17 cellular contexts compared by ENCODE assay signal in the genomic region with DNA sequence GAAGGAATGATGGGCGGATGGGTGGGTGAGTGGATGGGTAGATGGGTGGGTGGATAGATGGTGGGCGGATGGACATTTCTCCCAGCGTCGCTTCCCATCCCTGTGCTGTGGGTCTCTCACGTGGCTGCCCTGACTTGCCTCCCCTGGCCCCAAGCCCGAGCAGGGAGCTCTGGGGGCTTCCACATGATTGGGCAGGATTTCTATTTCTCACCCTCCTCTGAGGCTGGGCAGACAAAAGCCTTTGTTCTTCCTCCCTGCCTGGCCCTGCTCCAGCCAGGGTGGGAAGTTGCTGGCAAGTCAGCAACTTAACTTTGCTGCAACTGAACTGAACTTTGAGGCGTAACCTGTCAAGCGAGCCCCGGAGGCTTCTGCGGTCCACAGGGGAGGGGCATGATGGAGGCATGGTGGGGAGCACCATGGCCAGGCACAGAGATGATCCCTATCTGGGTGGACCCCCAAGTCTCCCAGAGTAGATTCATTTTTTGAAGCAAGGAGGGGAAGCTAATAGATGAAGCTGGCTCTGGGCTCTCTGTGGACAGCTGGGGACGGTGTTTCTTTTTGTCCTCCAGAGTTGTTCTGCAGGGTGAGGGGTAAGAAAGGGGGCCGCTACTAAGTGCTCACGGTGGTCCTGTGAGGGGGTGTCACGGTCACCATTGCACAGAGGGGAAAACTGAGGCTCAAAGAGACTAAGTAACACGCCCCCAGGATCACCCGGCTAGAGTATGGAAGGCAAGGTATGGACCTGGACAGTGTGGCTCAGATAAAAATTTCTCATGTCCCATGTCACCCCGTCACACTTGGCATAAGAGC.
DNase-seq lines count a peak whose midpoint lies in the region; ATAC-seq and TF ChIP-seq lines count a peak whose summit lies in the region.
"Had no signal": no experiment of that assay in that cellular context is flagged by ENCODE, and none has a peak within 500 bp of the region (broad histone marks: within the 10 kb centered on the region; RNA-seq: fewer than 3 reads in every experiment).

No MANE protein-coding gene starts in this region.

- H3K36me3 ChIP-seq in mammary epithelial cell (ENCODE audit: insufficient read depth, low read length) (no peaks in the 10 kb centered on the region), mucosa of descending colon (ENCODE audit: low read depth) (no peaks in the 10 kb centered on the region), thyroid gland (no peaks in the 10 kb centered on the region)

- H3K4me3 ChIP-seq in mammary epithelial cell (replicated peaks in 1 of 3; ENCODE audit: insufficient read depth in 1 of 3, low read depth in 2 of 3, low read length in 3 of 3) (no peak overlapping the region), mucosa of descending colon (no peak overlapping the region), thyroid gland (replicated peaks in 1 of 3) (no peak overlapping the region)

- H3K27me3 ChIP-seq in mammary epithelial cell (ENCODE audit: insufficient read depth, low read length) (no peaks in the 10 kb centered on the region), thyroid gland (no peaks in the 10 kb centered on the region)

- peaks cover 40% of the 10 kb centered on the region for H3K27me3 Mint-ChIP-seq in activated naive CD8-positive, alpha-beta T cell treated with anti-CD3 and anti-CD28 coated beads, Interleukin-2, amount 10 ng/mL, durations not matched to agents 7 days and 5 days
- peaks cover 33% of the 10 kb centered on the region for H3K27me3 Mint-ChIP-seq in activated naive CD8-positive, alpha-beta T cell treated with anti-CD3 and anti-CD28 coated beads for 36 hours

- intact Hi-C loops in mammary epithelial cell (cut with micrococcal nuclease), result no loop called here
- intact Hi-C loops in mucosa of descending colon (cut with DNase I, micrococcal nuclease), result no loop called here
- intact Hi-C loops in thyroid gland (cut with DNase I), result no loop called here

- TF ChIP-seq POLR2A in thyroid gland (IDR thresholded peaks at IDR 0.05), result no peak

- DNase-seq in activated naive CD8-positive, alpha-beta T cell treated with anti-CD3 and anti-CD28 coated beads, Interleukin-2, amount 10 ng/mL, durations not matched to agents 7 days and 5 days, result no peak
- no peak for DNase-seq in activated naive CD8-positive, alpha-beta T cell treated with anti-CD3 and anti-CD28 coated beads for 36 hours
- peak; percentile 77 for DNase-seq in mammary epithelial cell
- DNase-seq in mucosa of descending colon, result peak in 1 of 3 donors; percentile 55
- DNase-seq in thyroid gland, result peak; percentile 70 to 73
- no peak for DNase-seq in AG20443 (ENCODE audit: low spot score)
- DNase-seq: 8988T; activated CD4-positive, CD25-positive, alpha-beta regulatory T cell; DMS153; NCI-H1436 treated with DMSO at 0.1 percent for 48 hours; SHP77 treated with DMSO at 0.1 percent for 48 hours; T-helper 2 cell had no signal

- POLR2A ChIA-PET in activated naive CD8-positive, alpha-beta T cell treated with anti-CD3 and anti-CD28 coated beads, Interleukin-2, amount 10 ng/mL, durations not matched to agents 7 days and 5 days (lab: Charles Lee), result interaction anchor here (0.8 kb wide), 1 partner anchor 35 kb away, joined by 5 read pairs; no protein-coding TSS in a partner anchor

- CTCF ChIA-PET in mammary epithelial cell (lab: Charles Lee; ENCODE audit: low non-redundant PET), result no interaction called here

- H3K36me3 Mint-ChIP-seq in activated naive CD8-positive, alpha-beta T cell treated with anti-CD3 and anti-CD28 coated beads, Interleukin-2, amount 10 ng/mL, durations not matched to agents 7 days and 5 days, result peaks cover under 1% of the 10 kb centered on the region
- H3K36me3 Mint-ChIP-seq in activated naive CD8-positive, alpha-beta T cell treated with anti-CD3 and anti-CD28 coated beads for 36 hours, result no peaks in the 10 kb centered on the region
- H3K36me3 Mint-ChIP-seq: stimulated activated effector memory CD8-positive, alpha-beta T cell treated with anti-CD3 and anti-CD28 coated beads, Interleukin-12 subunit alpha, Interleukin-12 subunit beta, amount 100 ng/mL, for 72 hours had no signal

- no peak overlapping the region for H3K9ac ChIP-seq in mammary epithelial cell (ENCODE audit: insufficient read depth, low read length)
- H3K9ac ChIP-seq: parathyroid adenoma had no signal

- dilution Hi-C loops in mammary epithelial cell (cut with HindIII; ENCODE audit: low sequenced_read_pairs), result no loop called here

- H3K4me3 Mint-ChIP-seq in activated naive CD8-positive, alpha-beta T cell treated with anti-CD3 and anti-CD28 coated beads, Interleukin-2, amount 10 ng/mL, durations not matched to agents 7 days and 5 days, result no peak overlapping the region
- H3K4me3 Mint-ChIP-seq in activated naive CD8-positive, alpha-beta T cell treated with anti-CD3 and anti-CD28 coated beads for 36 hours, result no peak overlapping the region
- H3K4me3 Mint-ChIP-seq: stimulated activated effector memory CD8-positive, alpha-beta T cell treated with anti-CD3 and anti-CD28 coated beads, Interleukin-12 subunit alpha, Interleukin-12 subunit beta, amount 100 ng/mL, for 72 hours had no signal

- no peak for ATAC-seq in activated naive CD8-positive, alpha-beta T cell treated with anti-CD3 and anti-CD28 coated beads, Interleukin-2, amount 10 ng/mL, durations not matched to agents 7 days and 5 days (ENCODE audit: low read depth)
- ATAC-seq in mucosa of descending colon (peak; percentile 23), HG03378 (IDR thresholded peaks at IDR 0.05; ENCODE audit: unreplicated experiment) (no peak), GM19351 (IDR thresholded peaks at IDR 0.05; ENCODE audit: unreplicated experiment) (no peak)
- ATAC-seq: stimulated activated effector memory CD8-positive, alpha-beta T cell treated with anti-CD3 and anti-CD28 coated beads, Interleukin-12 subunit alpha, Interleukin-12 subunit beta, amount 100 ng/mL, for 72 hours had no signal

- BruUV-seq in mammary epithelial cell (replicated peaks; lab: Mats Ljungman, UMichigan), result no TSS peak

- TF ChIP-seq CTCF in mammary epithelial cell (conservative IDR thresholded peaks at IDR 0.05 in 1 of 2, IDR thresholded peaks at IDR 0.05 in 1 of 2; ENCODE audit: extremely low read depth in 1 of 2, insufficient read depth in 1 of 2, low read depth in 1 of 2, low read length in 2 of 2) (no peak), mucosa of descending colon (IDR thresholded peaks at IDR 0.05) (no peak), thyroid gland (IDR thresholded peaks at IDR 0.05) (no peak)

- no peak overlapping the region for H3K4me2 ChIP-seq in mammary epithelial cell (ENCODE audit: insufficient read depth, low read depth, low read length)

- peaks cover 9% of the 10 kb centered on the region for H3K9me3 Mint-ChIP-seq in activated naive CD8-positive, alpha-beta T cell treated with anti-CD3 and anti-CD28 coated beads, Interleukin-2, amount 10 ng/mL, durations not matched to agents 7 days and 5 days
- H3K9me3 Mint-ChIP-seq in activated naive CD8-positive, alpha-beta T cell treated with anti-CD3 and anti-CD28 coated beads for 36 hours, result no peaks in the 10 kb centered on the region

- H2AFZ ChIP-seq in mammary epithelial cell (ENCODE audit: low read depth, low read length), result no peak overlapping the region
- H2AFZ ChIP-seq: parathyroid adenoma had no signal

- no peak overlapping the region for H3K27ac ChIP-seq in mammary epithelial cell (ENCODE audit: insufficient read depth, low read depth, low read length)
- H3K27ac ChIP-seq in thyroid gland, result peak overlapping the region; percentile 70 to 87 (median 72)
- H3K27ac ChIP-seq: parathyroid adenoma had no signal

- WGBS in mammary epithelial cell (ENCODE audit: low coverage, missing lambda C conversion rate), result 19% methylated on average over 13 of the region's 17 CpGs
- 42 to 45% methylated on average over 17 of the region's 17 CpGs for WGBS in thyroid gland, 2 donors

- H3K27ac Mint-ChIP-seq in activated naive CD8-positive, alpha-beta T cell treated with anti-CD3 and anti-CD28 coated beads, Interleukin-2, amount 10 ng/mL, durations not matched to agents 7 days and 5 days, result peak overlapping the region; percentile 40
- H3K27ac Mint-ChIP-seq in activated naive CD8-positive, alpha-beta T cell treated with anti-CD3 and anti-CD28 coated beads for 36 hours, result no peak overlapping the region
- H3K27ac Mint-ChIP-seq: activated T-helper 2 cell treated with anti-CD3 and anti-CD28 coated beads, Interferon-gamma antibody, Interleukin-2, Interleukin-4, amounts not matched to agents 10 μg/mL and 5 μg/mL and 100 μg/mL, durations not matched to agents 14 hours and 24 hours and 36 hours; stimulated activated effector memory CD8-positive, alpha-beta T cell treated with anti-CD3 and anti-CD28 coated beads, Interleukin-12 subunit alpha, Interleukin-12 subunit beta, amount 100 ng/mL, for 72 hours had no signal

- in situ Hi-C loops in mammary epithelial cell (cut with MboI; ENCODE audit: low sequenced_read_pairs in 2 of 2), result no loop called here

- H3K79me2 ChIP-seq in mammary epithelial cell (ENCODE audit: insufficient read depth, low read length), result no peaks in the 10 kb centered on the region
- H3K79me2 ChIP-seq: parathyroid adenoma had no signal

- H4K20me1 ChIP-seq in mammary epithelial cell (ENCODE audit: insufficient read depth, low read length), result no peaks in the 10 kb centered on the region

- peaks cover 16% of the 10 kb centered on the region for H3K4me1 Mint-ChIP-seq in activated naive CD8-positive, alpha-beta T cell treated with anti-CD3 and anti-CD28 coated beads, Interleukin-2, amount 10 ng/mL, durations not matched to agents 7 days and 5 days
- H3K4me1 Mint-ChIP-seq in activated naive CD8-positive, alpha-beta T cell treated with anti-CD3 and anti-CD28 coated beads for 36 hours, result peaks cover 2% of the 10 kb centered on the region
- H3K4me1 Mint-ChIP-seq: stimulated activated effector memory CD8-positive, alpha-beta T cell treated with anti-CD3 and anti-CD28 coated beads, Interleukin-12 subunit alpha, Interleukin-12 subunit beta, amount 100 ng/mL, for 72 hours had no signal

- H3K4me1 ChIP-seq in mammary epithelial cell (ENCODE audit: insufficient read depth, low read length), result peaks cover 55% of the 10 kb centered on the region
- H3K4me1 ChIP-seq in mucosa of descending colon (ENCODE audit: low read depth), result peaks cover 13% of the 10 kb centered on the region
- H3K4me1 ChIP-seq in thyroid gland, result peaks cover 30 to 55% of the 10 kb centered on the region in 2 donors
- H3K4me1 ChIP-seq: parathyroid adenoma had no signal

- no peaks in the 10 kb centered on the region for H3K9me3 ChIP-seq in mammary epithelial cell (replicated peaks; ENCODE audit: insufficient read depth, low read length)
- no peaks in the 10 kb centered on the region for H3K9me3 ChIP-seq in mucosa of descending colon
- H3K9me3 ChIP-seq in thyroid gland, result no peaks in the 10 kb centered on the region

Comparison
In these comparisons a context has a peak if more than half of its experiments do, and no peak if none do; other contexts are left out.
1. DNase-seq: peak in mammary epithelial cell (single experiment) and thyroid gland (2 of 2); none in activated naive CD8-positive, alpha-beta T cell treated with anti-CD3 and anti-CD28 coated beads, Interleukin-2, amount 10 ng/mL, durations not matched to agents 7 days and 5 days (single experiment), activated naive CD8-positive, alpha-beta T cell treated with anti-CD3 and anti-CD28 coated beads for 36 hours (single experiment) and AG20443 (single experiment).